8 cellular contexts compared by ENCODE assay signal in the genomic region with DNA sequence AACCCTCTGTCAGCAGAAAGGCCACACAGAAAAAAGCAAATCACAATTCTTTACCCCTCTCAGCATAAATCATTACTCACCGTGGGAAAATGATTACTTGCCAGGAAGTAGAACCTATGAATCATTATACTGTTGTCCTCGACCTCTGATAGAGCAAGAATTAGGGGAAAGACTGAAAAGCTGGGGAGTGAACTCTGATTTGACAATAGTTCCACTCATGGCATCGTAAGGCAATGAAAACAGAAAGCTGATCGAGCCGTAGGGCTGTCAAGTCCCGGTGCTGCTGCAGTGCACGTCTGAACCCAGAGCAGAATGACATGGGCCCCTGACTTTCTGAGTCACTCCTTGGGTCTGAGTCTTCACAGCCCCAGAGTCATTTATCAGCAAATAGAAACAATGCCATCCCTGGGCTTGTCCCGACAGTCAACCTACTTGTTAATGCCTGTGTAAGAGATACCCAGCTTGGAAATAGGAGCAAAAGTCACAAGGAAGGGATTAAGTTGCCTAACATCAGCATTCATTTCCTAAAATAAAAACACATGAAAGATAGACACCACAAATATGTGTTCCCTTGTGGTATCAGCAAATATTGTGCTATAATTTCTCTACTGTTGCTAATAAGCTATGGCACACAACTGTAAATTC.
DNase-seq lines count a peak whose midpoint lies in the region; ATAC-seq, FAIRE-seq and TF ChIP-seq lines count a peak whose summit lies in the region.

No MANE protein-coding gene starts in this region.

- H3K27ac ChIP-seq in right atrium auricular region, result peak overlapping the region; percentile 72 to 87

- H3K36me3 Mint-ChIP-seq in activated T-cell treated with anti-CD3 and anti-CD28 coated beads, Interleukin-2, amount 50 U/mL, for 24 hours (ENCODE audit: low read depth), result no peaks in the 10 kb centered on the region

- no peaks in the 10 kb centered on the region for H3K27me3 ChIP-seq in right atrium auricular region

- peak overlapping the region; percentile 56 for H3K4me3 Mint-ChIP-seq in activated T-cell treated with anti-CD3 and anti-CD28 coated beads, Interleukin-2, amount 50 U/mL, for 24 hours

- peak overlapping the region; percentile 89 for H3K27ac Mint-ChIP-seq in activated T-cell treated with anti-CD3 and anti-CD28 coated beads, Interleukin-2, amount 50 U/mL, for 24 hours

- H3K4me3 ChIP-seq in right atrium auricular region, result peak overlapping the region; percentile 26 to 34

- DNase-seq in GM03348 (ENCODE audit: low spot score) (peak; percentile 42), HTR-8/SVneo (ENCODE audit: insufficient read length, low spot score) (peak; percentile 62), right atrium auricular region (ENCODE audit: low spot score) (no peak), NCI-H1694 (lab: John Stamatoyannopoulos, UW) (no peak), NCI-H1092 (lab: John Stamatoyannopoulos, UW) (no peak)
- peak; percentile 44 for DNase-seq in activated T-cell treated with anti-CD3 and anti-CD28 coated beads, Interleukin-2, amount 50 U/mL, for 24 hours
- DNase-seq in stimulated activated CD4-positive, alpha-beta T cell treated with anti-CD3 and anti-CD28 coated beads, Interleukin-12 subunit alpha, Interleukin-12 subunit beta, amount 100 ng/mL, for 24 hours (ENCODE audit: low read depth in 2 of 2), result peak; percentile 19 to 29

- H3K27me3 Mint-ChIP-seq in activated T-cell treated with anti-CD3 and anti-CD28 coated beads, Interleukin-2, amount 50 U/mL, for 24 hours, result peaks cover 13% of the 10 kb centered on the region

- peaks cover 41% of the 10 kb centered on the region for H3K4me1 Mint-ChIP-seq in activated T-cell treated with anti-CD3 and anti-CD28 coated beads, Interleukin-2, amount 50 U/mL, for 24 hours (ENCODE audit: low read depth)

- H3K9me3 ChIP-seq in right atrium auricular region, result no peaks in the 10 kb centered on the region

- H3K36me3 ChIP-seq in right atrium auricular region, result no peaks in the 10 kb centered on the region

- no peaks in the 10 kb centered on the region for H3K9me3 Mint-ChIP-seq in activated T-cell treated with anti-CD3 and anti-CD28 coated beads, Interleukin-2, amount 50 U/mL, for 24 hours

- no peak for TF ChIP-seq CTCF in right atrium auricular region (IDR thresholded peaks at IDR 0.05)

- peak; percentile 82 for FAIRE-seq in HTR-8/SVneo (lab: Jason Lieb, UNC)

- H3K4me1 ChIP-seq in right atrium auricular region, result peaks cover 0 to 58% of the 10 kb centered on the region in 2 donors

- peak; percentile 32 for ATAC-seq in GM21576 (IDR thresholded peaks at IDR 0.05; ENCODE audit: unreplicated experiment)

Comparison
In these comparisons a context has a peak if more than half of its experiments do, and no peak if none do; other contexts are left out.
1. DNase-seq: peak in GM03348 (single experiment), HTR-8/SVneo (single experiment), activated T-cell treated with anti-CD3 and anti-CD28 coated beads, Interleukin-2, amount 50 U/mL, for 24 hours (single experiment) and stimulated activated CD4-positive, alpha-beta T cell treated with anti-CD3 and anti-CD28 coated beads, Interleukin-12 subunit alpha, Interleukin-12 subunit beta, amount 100 ng/mL, for 24 hours (2 of 2); none in right atrium auricular region (single experiment), NCI-H1694 (single experiment) and NCI-H1092 (single experiment).